Comparison of ENCODE assay signal across 8 cellular contexts in the genomic region with DNA sequence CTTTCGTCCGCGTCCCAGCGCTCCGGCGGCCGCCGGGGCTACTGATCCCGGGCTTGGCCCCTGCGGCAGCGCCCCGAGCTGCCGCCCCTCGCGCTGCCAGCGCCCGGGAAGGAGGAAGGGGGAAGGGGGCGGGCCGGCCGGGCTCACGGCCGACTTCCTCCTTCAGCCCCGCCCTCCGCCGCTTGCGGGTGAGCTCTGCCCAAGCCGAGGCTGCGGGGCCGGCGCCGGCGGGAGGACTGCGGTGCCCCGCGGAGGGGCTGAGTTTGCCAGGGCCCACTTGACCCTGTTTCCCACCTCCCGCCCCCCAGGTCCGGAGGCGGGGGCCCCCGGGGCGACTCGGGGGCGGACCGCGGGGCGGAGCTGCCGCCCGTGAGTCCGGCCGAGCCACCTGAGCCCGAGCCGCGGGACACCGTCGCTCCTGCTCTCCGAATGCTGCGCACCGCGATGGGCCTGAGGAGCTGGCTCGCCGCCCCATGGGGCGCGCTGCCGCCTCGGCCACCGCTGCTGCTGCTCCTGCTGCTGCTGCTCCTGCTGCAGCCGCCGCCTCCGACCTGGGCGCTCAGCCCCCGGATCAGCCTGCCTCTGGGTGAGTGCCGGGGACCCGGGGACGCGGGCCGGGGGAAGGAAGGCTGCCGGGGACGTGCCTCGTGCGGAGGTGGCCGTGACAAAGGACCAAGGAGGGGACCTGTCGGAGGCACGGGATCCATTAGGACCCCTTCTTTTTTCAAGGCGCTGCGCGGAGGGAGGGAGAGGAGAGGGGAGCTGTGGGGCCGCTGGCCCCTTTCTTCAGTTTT.
DNase-seq lines count a peak whose midpoint lies in the region; ATAC-seq lines count a peak whose summit lies in the region.

A gene with protein sequence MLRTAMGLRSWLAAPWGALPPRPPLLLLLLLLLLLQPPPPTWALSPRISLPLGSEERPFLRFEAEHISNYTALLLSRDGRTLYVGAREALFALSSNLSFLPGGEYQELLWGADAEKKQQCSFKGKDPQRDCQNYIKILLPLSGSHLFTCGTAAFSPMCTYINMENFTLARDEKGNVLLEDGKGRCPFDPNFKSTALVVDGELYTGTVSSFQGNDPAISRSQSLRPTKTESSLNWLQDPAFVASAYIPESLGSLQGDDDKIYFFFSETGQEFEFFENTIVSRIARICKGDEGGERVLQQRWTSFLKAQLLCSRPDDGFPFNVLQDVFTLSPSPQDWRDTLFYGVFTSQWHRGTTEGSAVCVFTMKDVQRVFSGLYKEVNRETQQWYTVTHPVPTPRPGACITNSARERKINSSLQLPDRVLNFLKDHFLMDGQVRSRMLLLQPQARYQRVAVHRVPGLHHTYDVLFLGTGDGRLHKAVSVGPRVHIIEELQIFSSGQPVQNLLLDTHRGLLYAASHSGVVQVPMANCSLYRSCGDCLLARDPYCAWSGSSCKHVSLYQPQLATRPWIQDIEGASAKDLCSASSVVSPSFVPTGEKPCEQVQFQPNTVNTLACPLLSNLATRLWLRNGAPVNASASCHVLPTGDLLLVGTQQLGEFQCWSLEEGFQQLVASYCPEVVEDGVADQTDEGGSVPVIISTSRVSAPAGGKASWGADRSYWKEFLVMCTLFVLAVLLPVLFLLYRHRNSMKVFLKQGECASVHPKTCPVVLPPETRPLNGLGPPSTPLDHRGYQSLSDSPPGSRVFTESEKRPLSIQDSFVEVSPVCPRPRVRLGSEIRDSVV (plus strand): TSS at position 181 of the 794 bp plus-strand sequence. CDS start 249 bp downstream, at position 430.

- ATAC-seq in HG02763 (IDR thresholded peaks at IDR 0.05; ENCODE audit: unreplicated experiment) = peak; percentile 74

- DNase-seq in NCI-H524 (lab: John Stamatoyannopoulos, UW) (peak; percentile 40 to 63), NCI-H524 treated with DMSO at 0.1 percent for 48 hours (lab: John Stamatoyannopoulos, UW) (no peak), NCI-H146 treated with DMSO at 0.1 percent for 48 hours (lab: John Stamatoyannopoulos, UW; ENCODE audit: unreplicated experiment) (peak; percentile 24), cerebellar cortex (ENCODE audit: low spot score) (peak; percentile 52), kidney tubule cell (ENCODE audit: low spot score) (peak; percentile 72)
- DNase-seq in activated CD4-positive, CD25-positive, alpha-beta regulatory T cell treated with anti-CD3 and anti-CD28 coated beads, Interleukin-2, amount 50 U/mL, for 16 hours (ENCODE audit: low read depth, low spot score) = peak; percentile 36
- peak; percentile 29 to 49 for DNase-seq in stimulated activated CD4-positive, alpha-beta T cell treated with anti-CD3 and anti-CD28 coated beads, Interleukin-1b, Interleukin-23, amount 100 ng/mL, for 1 hour (ENCODE audit: low read depth in 2 of 2)
